ENCODE assay signal across 8 cellular contexts in the genomic region with DNA sequence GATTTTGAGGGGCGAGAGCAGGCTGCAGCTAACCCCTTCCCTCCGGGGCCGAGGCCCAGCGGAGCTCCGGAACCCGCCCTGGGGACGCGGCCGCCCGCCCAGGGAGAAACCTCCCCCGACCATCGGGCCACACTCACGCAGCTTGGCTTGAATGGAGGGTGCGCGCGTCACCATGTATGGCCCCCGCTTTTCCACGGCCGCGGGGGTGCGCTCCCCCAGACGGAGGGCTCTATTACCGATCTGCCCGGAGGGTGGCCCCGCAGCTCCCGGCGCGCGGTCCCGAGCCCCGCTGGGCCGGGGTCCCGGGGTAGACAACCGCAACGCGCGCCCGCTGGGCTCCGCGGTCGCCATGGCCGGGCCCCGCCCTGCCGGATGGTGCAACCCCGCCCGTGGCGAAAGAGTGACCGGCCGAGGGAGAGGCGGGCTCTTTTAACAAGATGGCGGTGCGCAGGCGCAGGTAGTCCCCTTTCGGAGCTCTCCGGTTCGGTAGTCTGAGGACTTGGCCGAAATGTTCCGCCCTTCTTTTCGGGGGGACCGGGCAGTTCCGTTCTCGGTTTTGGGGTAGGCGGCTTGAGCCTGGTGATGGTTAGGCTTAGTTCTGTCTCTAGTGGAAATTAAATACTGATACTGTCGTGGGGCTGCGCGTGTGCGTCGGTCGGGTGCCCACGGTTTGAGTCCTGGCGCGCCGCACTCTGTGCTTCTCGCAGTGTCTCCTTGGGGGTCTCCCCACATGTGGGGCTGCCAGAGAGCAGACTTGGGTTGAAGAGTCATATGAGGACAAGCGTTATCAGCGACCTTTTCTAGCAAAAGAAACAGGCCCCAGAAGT. TPM values are rescaled to one million over a fixed set of nuclear protein-coding genes. Genes with fewer than 3 reads are reported as not detected.
DNase-seq lines count a peak whose midpoint lies in the region; ATAC-seq and TF ChIP-seq lines count a peak whose summit lies in the region.

A gene with protein sequence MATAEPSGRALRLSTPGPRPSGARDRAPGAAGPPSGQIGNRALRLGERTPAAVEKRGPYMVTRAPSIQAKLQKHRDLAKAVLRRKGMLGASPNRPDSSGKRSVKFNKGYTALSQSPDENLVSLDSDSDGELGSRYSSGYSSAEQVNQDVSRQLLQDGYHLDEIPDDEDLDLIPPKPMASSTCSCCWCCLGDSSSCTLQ (minus strand): TSS at position 402 of the 827 bp plus-strand sequence. CDS start 51 bp downstream, at position 351.

- H4K20me1 ChIP-seq in OCI-LY7 (ENCODE audit: insufficient read depth, low read length) = no peaks in the 10 kb centered on the region

- H3K27ac ChIP-seq in HUES64 (ENCODE audit: low read depth, low read length) (peak within 1 kb of the TSS; percentile 79), OCI-LY7 (ENCODE audit: low read depth, low read length, poor library complexity, severe bottlenecking) (peak within 1 kb of the TSS; percentile 59), epithelial cell of prostate (peak within 1 kb of the TSS; percentile 80)

- peak within 1 kb of the TSS; percentile 96 for H2AFZ ChIP-seq in OCI-LY7 (ENCODE audit: low read length)

- BruUV-seq in OCI-LY7 (replicated peaks; lab: Mats Ljungman, UMichigan) = TSS peak; percentile 81

- H3K9ac ChIP-seq in HUES64 (ENCODE audit: low read depth, low read length) = peak within 1 kb of the TSS; percentile 92

- peak; percentile 59 for ATAC-seq in GM21367 (IDR thresholded peaks at IDR 0.05; ENCODE audit: unreplicated experiment)
- peak; percentile 95 for ATAC-seq in mucosa of descending colon

- POLR2A ChIA-PET in OCI-LY7 (lab: Charles Lee) = interaction anchor here (0.5 to 1.8 kb wide), 11 partner anchors 9 to 545 kb away, joined by 3 to 5 read pairs (median 3); a partner anchor contains a TSS

- TF ChIP-seq CTCF in OCI-LY7 (conservative IDR thresholded peaks at IDR 0.05; ENCODE audit: low read length) (no peak; the same call in 1 of the 2 replicates), mucosa of descending colon (IDR thresholded peaks at IDR 0.05) (no peak)

- H3K9me3 ChIP-seq in HUES64 (ENCODE audit: insufficient read depth, low read depth, low read length) (no peaks in the 10 kb centered on the region), OCI-LY7 (ENCODE audit: low read length) (no peaks in the 10 kb centered on the region), mucosa of descending colon (no peaks in the 10 kb centered on the region)

- intact Hi-C loops in OCI-LY7 (cut with micrococcal nuclease; ENCODE audit: unreplicated experiment) (no loop called here), mucosa of descending colon (cut with DNase I, micrococcal nuclease) (no loop called here)

- H3K4me1 ChIP-seq in HUES64 (ENCODE audit: insufficient read depth, low read length) = peaks cover 6% of the 10 kb centered on the region; the same call in 1 of the 2 replicates
- H3K4me1 ChIP-seq in OCI-LY7 (ENCODE audit: insufficient read depth, low read length, poor library complexity, severe bottlenecking) = peaks cover 43% of the 10 kb centered on the region
- peaks cover 17% of the 10 kb centered on the region for H3K4me1 ChIP-seq in mucosa of descending colon (ENCODE audit: low read depth)

- WGBS in HUES64 = under 1% methylated on average over 76 of the region's 76 CpGs

- H3K79me2 ChIP-seq in OCI-LY7 (ENCODE audit: insufficient read depth, low read depth, low read length) = peaks cover 7% of the 10 kb centered on the region; the same call in 1 of the 2 replicates

- H3K27me3 ChIP-seq in HUES64 (ENCODE audit: insufficient read depth, low read length) = no peaks in the 10 kb centered on the region

- CTCF ChIA-PET in OCI-LY7 (lab: Charles Lee; ENCODE audit: unreplicated experiment) = interaction anchor here (0.6 kb wide), 1 partner anchor 104 kb away, joined by 3 read pairs; no protein-coding TSS in a partner anchor

- peak within 1 kb of the TSS; percentile 100 for H3K4me2 ChIP-seq in OCI-LY7 (ENCODE audit: low read length)

- H3K9me2 ChIP-seq in OCI-LY7 (ENCODE audit: insufficient read depth, low read length) = no peaks in the 10 kb centered on the region

- peaks cover 42% of the 10 kb centered on the region for H3K36me3 ChIP-seq in HUES64 (ENCODE audit: insufficient read depth, low read length)
- H3K36me3 ChIP-seq in OCI-LY7 (ENCODE audit: insufficient read depth, low read length) = peaks cover 48% of the 10 kb centered on the region
- no peaks in the 10 kb centered on the region for H3K36me3 ChIP-seq in mucosa of descending colon (ENCODE audit: low read depth)

- DNase-seq in COLO829 (ENCODE audit: low spot score) (peak; percentile 91), OCI-LY7 (ENCODE audit: low spot score) (peak; percentile 91), activated T-cell treated with anti-CD3 and anti-CD28 coated beads for 48 hours (ENCODE audit: low read depth) (peak; percentile 74), epithelial cell of prostate (ENCODE audit: low read depth, low spot score) (peak; percentile 16), mucosa of descending colon (peak; percentile 94 to 95 (median 94))
- DNase-seq in stimulated activated CD8-positive, alpha-beta memory T cell treated with anti-CD3 and anti-CD28 coated beads, Interleukin-4, amount 100 ng/mL, for 24 hours (ENCODE audit: low read depth) = peak; percentile 72

- H3K4me3 ChIP-seq in HUES64 (ENCODE audit: low read length) (peak within 1 kb of the TSS; percentile 77), OCI-LY7 (ENCODE audit: low read depth, low read length, poor library complexity, severe bottlenecking) (peak within 1 kb of the TSS; percentile 91), mucosa of descending colon (peak within 1 kb of the TSS; percentile 88)

RNA-seq across cellular contexts. Expression of the gene that starts here (rescaled TPM):
- polyA plus RNA-seq in HUES64 (2013, experiment 1 of 2) = 28.8 TPM
- polyA plus RNA-seq in HUES64 (2013, experiment 2 of 2) = 28.1 TPM
- 50.9 and 52.3 TPM in 2 replicates for total RNA-seq in OCI-LY7 (2014; rRNA removed; shearing (Covaris generic))
- total RNA-seq in OCI-LY7 (2022) (62.8 and 67.6 TPM in 2 replicates), mucosa of descending colon (10 to 100 TPM; 50.7 to 88.2 (median 83.1) TPM)

Comparison
In these comparisons a context has a peak if more than half of its experiments do, and no peak if none do; other contexts are left out.
1. Peak in every context shown above with its lines: DNase-seq, ATAC-seq, H3K4me3 ChIP-seq and H3K27ac ChIP-seq.
2. DNase-seq: peak in every context shown above with its lines; median percentile 94 in mucosa of descending colon; 91 in COLO829; 91 in OCI-LY7; 74 in activated T-cell treated with anti-CD3 and anti-CD28 coated beads for 48 hours; 72 in stimulated activated CD8-positive, alpha-beta memory T cell treated with anti-CD3 and anti-CD28 coated beads, Interleukin-4, amount 100 ng/mL, for 24 hours; 16 in epithelial cell of prostate.